ENCODE assay signal across 7 cellular contexts in the genomic region with DNA sequence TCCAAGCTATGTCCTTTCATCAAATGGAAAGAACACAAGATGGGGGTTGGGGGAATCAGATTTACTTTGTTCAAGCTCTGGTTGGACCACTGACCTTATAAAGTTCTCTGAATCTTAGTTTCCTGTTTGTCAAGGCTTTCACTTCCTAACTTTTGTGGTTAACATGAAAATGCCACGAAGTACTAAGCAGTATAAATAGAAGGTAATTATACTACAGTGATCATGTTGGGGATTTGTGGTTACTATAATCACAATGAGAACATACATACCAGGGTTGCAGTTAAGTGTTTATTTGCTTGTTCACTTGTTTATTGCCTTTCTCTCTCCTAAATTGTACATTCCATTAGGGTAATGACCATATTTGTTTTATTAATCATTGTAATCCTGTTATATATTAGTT. TPM values are rescaled to one million over a fixed set of nuclear protein-coding genes. Genes with fewer than 3 reads are reported as not detected.
A peak's percentile ranks its signal among the peaks of the same experiment; 100 is the strongest.
DNase-seq lines count a peak whose midpoint lies in the region; ATAC-seq and TF ChIP-seq lines count a peak whose summit lies in the region.

No MANE protein-coding gene starts in this region.

- ATAC-seq in GM19328 (IDR thresholded peaks at IDR 0.05; ENCODE audit: unreplicated experiment) (peak; percentile 89), HG03060 (IDR thresholded peaks at IDR 0.05; ENCODE audit: low read depth, unreplicated experiment) (peak; percentile 95), right cardiac atrium (no peak)
- ATAC-seq in natural killer cell treated with Interleukin-12 subunit alpha and Interleukin-12 subunit beta and Interleukin-15 and Interleukin-18, amount 100 ng/mL, for 72 hours = peak in 1 of 2 donors; percentile 51

- H3K27me3 ChIP-seq in right cardiac atrium (ENCODE audit: control insufficient read depth, insufficient read depth) (no peaks in the 10 kb centered on the region), tibial nerve (no peaks in the 10 kb centered on the region)

- H3K27me3 Mint-ChIP-seq in natural killer cell treated with Interleukin-12 subunit alpha and Interleukin-12 subunit beta and Interleukin-15 and Interleukin-18, amount 100 ng/mL, for 72 hours = no peaks in the 10 kb centered on the region

- H3K36me3 ChIP-seq in tibial nerve = no peaks in the 10 kb centered on the region

- no peaks in the 10 kb centered on the region for H3K36me3 Mint-ChIP-seq in natural killer cell treated with Interleukin-12 subunit alpha and Interleukin-12 subunit beta and Interleukin-15 and Interleukin-18, amount 100 ng/mL, for 72 hours

- H3K4me1 ChIP-seq in right cardiac atrium (ENCODE audit: control insufficient read depth, insufficient read depth, low read length) (no peaks in the 10 kb centered on the region), tibial nerve (peaks cover 0 to 14% (median 7%) of the 10 kb centered on the region in 4 donors)

- no peak overlapping the region for H3K27ac Mint-ChIP-seq in natural killer cell treated with Interleukin-12 subunit alpha and Interleukin-12 subunit beta and Interleukin-15 and Interleukin-18, amount 100 ng/mL, for 72 hours

- WGBS in right cardiac atrium = 39% methylated on average over 1 of the region's 1 CpG
- 7% methylated on average over 1 of the region's 1 CpG for WGBS in tibial nerve, 2 donors

- peaks cover 11 to 18% of the 10 kb centered on the region in 2 donors for H3K4me1 Mint-ChIP-seq in natural killer cell treated with Interleukin-12 subunit alpha and Interleukin-12 subunit beta and Interleukin-15 and Interleukin-18, amount 100 ng/mL, for 72 hours (ENCODE audit: low read depth in 2 of 2)

- DNase-seq in SIG-M5 treated with dmso at 0.1 percent for 504 hours (lab: John Stamatoyannopoulos, UW; ENCODE audit: unreplicated experiment) = peak; percentile 59
- no peak for DNase-seq in natural killer cell treated with Interleukin-12 subunit alpha and Interleukin-12 subunit beta and Interleukin-15 and Interleukin-18, amount 100 ng/mL, for 72 hours (ENCODE audit: low spot score)
- no peak for DNase-seq in HK-2 (ENCODE audit: unreplicated experiment)
- no peak for DNase-seq in right cardiac atrium
- no peak for DNase-seq in tibial nerve (ENCODE audit: low spot score in 2 of 2)

- no peak for TF ChIP-seq EP300 in tibial nerve (IDR thresholded peaks at IDR 0.05)

- H3K9me3 ChIP-seq in right cardiac atrium (ENCODE audit: control insufficient read depth, low read length) = no peaks in the 10 kb centered on the region
- no peaks in the 10 kb centered on the region for H3K9me3 ChIP-seq in tibial nerve

- intact Hi-C loops in right cardiac atrium (cut with DNase I) = no loop called here

- H3K9me3 Mint-ChIP-seq in natural killer cell treated with Interleukin-12 subunit alpha and Interleukin-12 subunit beta and Interleukin-15 and Interleukin-18, amount 100 ng/mL, for 72 hours = no peaks in the 10 kb centered on the region

- peak overlapping the region; percentile 32 for H3K4me3 Mint-ChIP-seq in natural killer cell treated with Interleukin-12 subunit alpha and Interleukin-12 subunit beta and Interleukin-15 and Interleukin-18, amount 100 ng/mL, for 72 hours

- TF ChIP-seq CTCF in tibial nerve (IDR thresholded peaks at IDR 0.05) = no peak

- TF ChIP-seq POLR2A in tibial nerve (IDR thresholded peaks at IDR 0.05) = no peak

- H3K4me3 ChIP-seq in right cardiac atrium (ENCODE audit: low read length) = no peak overlapping the region
- no peak overlapping the region for H3K4me3 ChIP-seq in tibial nerve

- H3K27ac ChIP-seq in right cardiac atrium (ENCODE audit: low read length) (no peak overlapping the region), tibial nerve (no peak overlapping the region)

RNA-seq across cellular contexts. Expression of a gene that starts 53.2 kb away (rescaled TPM):
- total RNA-seq in natural killer cell treated with Interleukin-12 subunit alpha and Interleukin-12 subunit beta and Interleukin-15 and Interleukin-18, amount 100 ng/mL, for 72 hours = 1 to 10 TPM; 1.7 to 4.2 TPM
- total RNA-seq in right cardiac atrium (10 to 100 TPM; 26.3 to 60.4 (median 50.0) TPM), tibial nerve (100 to 1,000 TPM; 101 to 195 (median 169) TPM)
- 21.3 TPM for polyA plus RNA-seq in right cardiac atrium

Comparison
In these comparisons a context has a peak if more than half of its experiments do, and no peak if none do; other contexts are left out.
1. ATAC-seq: peak in GM19328 (single experiment) and HG03060 (single experiment); none in right cardiac atrium (0 of 2).
2. RNA of a gene that starts 53.2 kb away (total RNA-seq): 101 to 195 TPM in tibial nerve and 26.3 to 60.4 TPM in right cardiac atrium; 1.7 to 4.2 TPM in natural killer cell treated with Interleukin-12 subunit alpha and Interleukin-12 subunit beta and Interleukin-15 and Interleukin-18, amount 100 ng/mL, for 72 hours; every median in the first group is over 4 times any median in the second.